In the genomic region with DNA sequence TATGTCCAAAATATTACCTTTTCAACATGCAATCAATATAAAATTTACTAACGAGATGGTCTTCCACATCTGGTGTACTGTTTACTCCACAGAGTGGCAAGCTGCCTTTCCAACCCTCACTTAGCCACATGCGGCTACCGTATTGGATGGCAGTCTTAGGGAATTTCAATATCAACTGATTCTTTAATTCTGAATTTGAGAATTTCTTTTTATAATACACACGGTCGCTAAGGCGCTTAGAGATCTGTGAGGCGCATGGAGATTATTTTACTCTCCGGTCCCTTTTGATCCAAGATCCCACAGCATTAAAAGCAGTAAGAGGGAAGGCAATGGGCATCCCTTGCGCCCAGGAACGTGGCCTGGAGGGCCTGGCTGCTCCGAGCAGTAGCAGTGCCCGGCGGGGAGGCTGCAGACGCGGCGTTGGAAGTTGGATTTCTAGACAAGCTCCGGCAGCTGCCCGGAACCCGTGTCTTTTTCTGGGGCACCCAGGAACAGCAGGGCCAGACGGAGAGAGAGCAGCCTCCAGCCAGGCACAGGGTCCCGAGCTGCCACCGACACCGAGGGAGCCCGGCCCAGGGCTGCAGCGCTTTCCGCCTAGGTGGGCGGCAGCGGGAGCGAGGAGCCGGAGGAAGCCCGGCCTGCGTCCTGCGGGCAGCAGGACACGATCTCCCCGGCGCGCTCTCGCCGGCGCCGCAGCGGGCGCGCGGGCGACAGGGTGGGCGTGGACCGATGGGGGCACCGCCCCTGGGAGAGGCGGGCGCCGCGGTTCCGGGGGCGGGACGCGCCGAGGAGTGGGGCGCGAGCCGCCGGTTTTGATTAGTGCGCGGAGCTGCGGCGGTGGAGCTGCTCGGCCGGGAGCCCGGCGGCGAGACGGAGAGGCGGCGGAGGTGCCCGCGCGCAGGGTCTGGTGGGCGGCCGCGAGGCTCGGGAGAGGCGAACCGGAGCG, we compare ENCODE assay signal across 8 cellular contexts. TPM values are rescaled to one million over a fixed set of nuclear protein-coding genes. Genes with fewer than 3 reads are reported as not detected.
DNase-seq lines count a peak whose midpoint lies in the region; FAIRE-seq and TF ChIP-seq lines count a peak whose summit lies in the region.

A gene (plus strand): TSS at position 819 of the 946 bp plus-strand sequence. CDS start 402 bp downstream, outside the sequence.

- peak within 1 kb of the TSS; percentile 81 for H3K4me3 Mint-ChIP-seq in activated naive CD4-positive, alpha-beta T cell treated with anti-CD3 and anti-CD28 coated beads for 36 hours

- DNase-seq in ELR (ENCODE audit: low read depth) (peak; percentile 92), H54 (ENCODE audit: insufficient read length, low spot score) (peak; percentile 70), MG63 (peak; percentile 88), SK-N-DZ (ENCODE audit: low spot score) (peak; percentile 88), frontal cortex (ENCODE audit: low spot score in 2 of 2) (peak; percentile 94), nucleus accumbens (lab: John Stamatoyannopoulos, UW) (peak in 55 of 56 donors; percentile 38 to 92 (median 80)), superior temporal gyrus (ENCODE audit: extremely low spot score) (peak; percentile 88)
- DNase-seq in activated naive CD4-positive, alpha-beta T cell treated with anti-CD3 and anti-CD28 coated beads for 36 hours: peak; percentile 86

- no peaks in the 10 kb centered on the region for H3K27me3 ChIP-seq in MG63

- no peaks in the 10 kb centered on the region for H3K9me3 Mint-ChIP-seq in activated naive CD4-positive, alpha-beta T cell treated with anti-CD3 and anti-CD28 coated beads for 36 hours

- H3K36me3 ChIP-seq in MG63: peaks cover 16% of the 10 kb centered on the region

- H3K36me3 Mint-ChIP-seq in activated naive CD4-positive, alpha-beta T cell treated with anti-CD3 and anti-CD28 coated beads for 36 hours (ENCODE audit: low read depth): no peaks in the 10 kb centered on the region

- peak; percentile 83 for TF ChIP-seq POLR2A in H54 (IDR thresholded peaks at IDR 0.05; ENCODE audit: low read depth, low read length)

- no peaks in the 10 kb centered on the region for H3K9me3 ChIP-seq in MG63

- H3K4me1 Mint-ChIP-seq in activated naive CD4-positive, alpha-beta T cell treated with anti-CD3 and anti-CD28 coated beads for 36 hours (ENCODE audit: low read depth): peaks cover 17% of the 10 kb centered on the region

- H3K4me3 ChIP-seq in MG63: peak within 1 kb of the TSS; percentile 86

- CTCF ChIA-PET in activated naive CD4-positive, alpha-beta T cell treated with anti-CD3 and anti-CD28 coated beads for 36 hours (lab: Charles Lee): interaction anchor here (0.6 to 2.4 kb wide), 6 partner anchors 20 to 1685 kb away, joined by 3 to 19 read pairs (median 3); no protein-coding TSS in a partner anchor

- FAIRE-seq in H54 (lab: Jason Lieb, UNC) (peak; percentile 74), frontal cortex (lab: Jason Lieb, UNC) (no peak)

- intact Hi-C loops in activated naive CD4-positive, alpha-beta T cell treated with anti-CD3 and anti-CD28 coated beads for 36 hours (cut with micrococcal nuclease): loop anchor here (1.0 to 10.0 kb wide), 7 partner anchors 42 to 859 kb away; a partner anchor contains a TSS

- no peaks in the 10 kb centered on the region for H3K27me3 Mint-ChIP-seq in activated naive CD4-positive, alpha-beta T cell treated with anti-CD3 and anti-CD28 coated beads for 36 hours (ENCODE audit: low read depth)

- H3K27ac Mint-ChIP-seq in activated naive CD4-positive, alpha-beta T cell treated with anti-CD3 and anti-CD28 coated beads for 36 hours: peak within 1 kb of the TSS; percentile 87

RNA-seq across cellular contexts. Expression of the gene that starts here (rescaled TPM):
- total RNA-seq in MG63 (2014; rRNA removed; shearing (Covaris generic); ENCODE audit: low replicate concordance): 35.9 and 48.5 TPM in 2 replicates
- polyA plus RNA-seq in SK-N-DZ (2014; cell fraction: cytosol; rRNA removed): 33.9 and 34.5 TPM in 2 replicates
- 16.9 and 17.8 TPM in 2 replicates for polyA plus RNA-seq in SK-N-DZ (2014; cell fraction: nucleus; rRNA removed)
- 10 to 100 TPM in 1 of 2 experiments, 1 to 10 TPM in 1; 8.8 to 10.5 TPM for total RNA-seq in activated naive CD4-positive, alpha-beta T cell treated with anti-CD3 and anti-CD28 coated beads for 36 hours
- total RNA-seq in frontal cortex: 83.2 TPM

Comparison
In these comparisons a context has a peak if more than half of its experiments do, and no peak if none do; other contexts are left out.
1. Peak in every context shown above with its lines: DNase-seq and H3K4me3 ChIP-seq.